Comparison of ENCODE assay signal across 13 cellular contexts in genomic region chr5:177523711-177524538, GRCh38.
"Had no signal": no experiment of that assay in that cellular context is flagged by ENCODE, and none has a peak within 500 bp of the region (broad histone marks: within the 10 kb centered on the region; RNA-seq: fewer than 3 reads in every experiment).

No MANE protein-coding gene starts in this region.

- H3K9me3 ChIP-seq: testis had no signal

- DNase-seq: activated CD4-positive, alpha-beta T cell treated with anti-CD3 and anti-CD28 coated beads, Interleukin-2, amount 10 ng/mL, durations not matched to agents 7 days and 5 days; effector memory CD8-positive, alpha-beta T cell; nephron progenitor cell; stimulated activated CD4-positive, alpha-beta T cell treated with anti-CD3 and anti-CD28 coated beads, Interleukin-4, amount 100 ng/mL, for 24 hours; T-helper 1 cell; T1000; testis had no signal

- ATAC-seq: effector memory CD8-positive, alpha-beta T cell; right cardiac atrium; stimulated activated memory B cell treated with anti-CD40 and anti-IgM and Interleukin-4, amounts not matched to agents 10 μg/mL and 1 μg/mL and 100 μg/mL, for 72 hours had no signal

- H3K27ac ChIP-seq: cardiac muscle cell, hepatocyte, testis had no signal

- H2AFZ ChIP-seq: hepatocyte had no signal

- H3K4me3 ChIP-seq: cardiac muscle cell, hepatocyte, smooth muscle cell, testis had no signal

- FAIRE-seq: islet of Langerhans had no signal

- H3K27me3 ChIP-seq: cardiac muscle cell, hepatocyte, testis had no signal

- H3K4me2 ChIP-seq: hepatocyte, smooth muscle cell had no signal
